ENCODE assay signal across 10 cellular contexts in the genomic region with DNA sequence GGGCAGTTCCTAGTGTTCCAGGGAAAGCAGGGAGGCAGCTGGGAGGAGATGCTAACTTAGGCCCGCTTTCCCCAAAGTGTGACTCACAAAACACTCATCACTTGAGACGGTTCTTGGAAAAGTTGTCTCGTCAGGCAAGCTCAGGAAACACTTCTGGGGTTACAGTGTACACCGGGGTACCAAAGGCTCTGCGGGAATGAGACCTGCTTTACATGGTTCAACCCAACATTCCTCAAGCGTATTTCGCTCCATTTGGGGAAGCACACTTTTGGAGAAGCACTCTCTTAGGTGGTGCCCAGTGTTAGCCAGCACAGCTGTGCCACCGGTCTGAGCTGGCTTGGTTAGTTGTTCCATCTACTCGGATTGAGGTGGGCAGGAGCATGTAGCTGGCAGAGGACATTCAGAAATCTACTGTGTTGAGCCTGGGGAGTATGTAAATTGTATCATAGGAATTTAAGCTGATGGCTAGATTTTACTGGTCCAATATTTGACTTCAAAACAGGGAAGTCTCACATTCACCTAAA. TPM values are rescaled to one million over a fixed set of nuclear protein-coding genes. Genes with fewer than 3 reads are reported as not detected.
DNase-seq lines count a peak whose midpoint lies in the region; ATAC-seq and TF ChIP-seq lines count a peak whose summit lies in the region.
"Had no signal": no experiment of that assay in that cellular context is flagged by ENCODE, and none has a peak within 500 bp of the region (broad histone marks: within the 10 kb centered on the region; RNA-seq: fewer than 3 reads in every experiment).

No MANE protein-coding gene starts in this region.

- no peak overlapping the region for H4K91ac ChIP-seq in mesenchymal stem cell (ENCODE audit: low read length)

- H3K4ac ChIP-seq in mesenchymal stem cell (ENCODE audit: low read depth in 1 of 2, low read length in 2 of 2), result peak overlapping the region in 1 of 2 experiments; percentile 47

- H3K9ac ChIP-seq in colonic mucosa (ENCODE audit: low read depth in 2 of 2, low read length in 2 of 2), result no peak overlapping the region
- H3K9ac ChIP-seq in mesenchymal stem cell (ENCODE audit: low read length), result peak overlapping the region; percentile 61

- no peak overlapping the region for H3K4me2 ChIP-seq in mesenchymal stem cell (ENCODE audit: low read length, poor library complexity, severe bottlenecking)

- no peak overlapping the region for H3K14ac ChIP-seq in mesenchymal stem cell (ENCODE audit: low read length in 2 of 2)

- no peak overlapping the region for H3K4me3 ChIP-seq in colonic mucosa
- peak overlapping the region in 1 of 2 experiments; percentile 5 for H3K4me3 ChIP-seq in mesenchymal stem cell (ENCODE audit: insufficient read depth in 1 of 2, low read depth in 1 of 2, low read length in 2 of 2)

- no peak overlapping the region for H2BK15ac ChIP-seq in mesenchymal stem cell (ENCODE audit: low read depth, poor library complexity, severe bottlenecking)

- no peak overlapping the region for H4K8ac ChIP-seq in mesenchymal stem cell (ENCODE audit: low read length)

- ATAC-seq in Right ventricle myocardium inferior (peak; percentile 26), GM21717 (IDR thresholded peaks at IDR 0.05; ENCODE audit: unreplicated experiment) (no peak), HG03460 (IDR thresholded peaks at IDR 0.05; ENCODE audit: unreplicated experiment) (no peak), GM19397 (IDR thresholded peaks at IDR 0.05; ENCODE audit: unreplicated experiment) (no peak)

- H2AK5ac ChIP-seq in mesenchymal stem cell (ENCODE audit: low read length, severe bottlenecking), result no peak overlapping the region

- peak overlapping the region in 1 of 2 experiments; percentile 37 for H2BK12ac ChIP-seq in mesenchymal stem cell (ENCODE audit: low read length in 2 of 2)

- 43% methylated on average over 9 of the region's 9 CpGs for WGBS in mesenchymal stem cell

- intact Hi-C loops in Right ventricle myocardium inferior (cut with DNase I), result no loop called here
- intact Hi-C loops in cardiac septum (cut with DNase I), result no loop called here
- intact Hi-C loops in colonic mucosa (cut with DNase I), result no loop called here

- DNase-seq in Right ventricle myocardium inferior (ENCODE audit: missing footprints), result no peak
- no peak for DNase-seq in cardiac septum (ENCODE audit: low spot score)
- no peak for DNase-seq in colonic mucosa
- DNase-seq in mesenchymal stem cell, result peak; percentile 88
- no peak for DNase-seq in NCI-H1694 treated with DMSO at 0.1 percent for 48 hours (lab: John Stamatoyannopoulos, UW)
- DNase-seq: C1 segment of cervical spinal cord; stimulated activated naive CD4-positive, alpha-beta T cell had no signal

- H2BK120ac ChIP-seq in mesenchymal stem cell (ENCODE audit: low read depth, low read length), result no peak overlapping the region

- no peak overlapping the region for H2BK5ac ChIP-seq in mesenchymal stem cell (ENCODE audit: low read depth, low read length, poor library complexity, severe bottlenecking)

- H3K4me1 ChIP-seq in colonic mucosa (peaks cover 26% of the 10 kb centered on the region), mesenchymal stem cell (ENCODE audit: control insufficient read depth, insufficient read depth, low read depth, low read length) (peaks cover 38% of the 10 kb centered on the region)

- H3K36me3 ChIP-seq in colonic mucosa, result no peaks in the 10 kb centered on the region
- peaks cover 29 to 58% of the 10 kb centered on the region in 2 experiments for H3K36me3 ChIP-seq in mesenchymal stem cell (ENCODE audit: control insufficient read depth in 1 of 2, insufficient read depth in 2 of 2, low read depth in 1 of 2, low read length in 2 of 2)

- peak overlapping the region; percentile 64 for H3K27ac ChIP-seq in colonic mucosa
- H3K27ac ChIP-seq in mesenchymal stem cell (ENCODE audit: low read length, poor library complexity, severe bottlenecking), result no peak overlapping the region

- H3K18ac ChIP-seq in mesenchymal stem cell (ENCODE audit: low read depth in 1 of 2, low read length in 2 of 2), result peak overlapping the region in 1 of 2 experiments; percentile 54

- no peak overlapping the region for H3K23ac ChIP-seq in mesenchymal stem cell (ENCODE audit: low read length in 2 of 2)

- no peaks in the 10 kb centered on the region for H3K9me3 ChIP-seq in colonic mucosa
- H3K9me3 ChIP-seq in mesenchymal stem cell (ENCODE audit: control insufficient read depth, low read length), result no peaks in the 10 kb centered on the region

- H2AFZ ChIP-seq in mesenchymal stem cell (ENCODE audit: low read depth, low read length), result no peak overlapping the region

- TF ChIP-seq CTCF in colonic mucosa (IDR thresholded peaks at IDR 0.05), result no peak

- no peaks in the 10 kb centered on the region for H3K27me3 ChIP-seq in colonic mucosa
- H3K27me3 ChIP-seq in mesenchymal stem cell (ENCODE audit: control insufficient read depth in 1 of 2, insufficient read depth in 1 of 2, low read length in 2 of 2), result no peaks in the 10 kb centered on the region

- H3K79me1 ChIP-seq in mesenchymal stem cell (replicated peaks; ENCODE audit: low read length, poor library complexity, severe bottlenecking), result peaks cover 38% of the 10 kb centered on the region

RNA-seq across cellular contexts. Expression of gene B4GALT1, which starts 34.8 kb away (rescaled TPM):
- 43.6 TPM for total RNA-seq in Right ventricle myocardium inferior
- 35.7 TPM for total RNA-seq in cardiac septum
- total RNA-seq in colonic mucosa, result 10 to 100 TPM; 76.9 to 78.7 TPM
- 58.5 TPM for polyA plus RNA-seq in mesenchymal stem cell (2013, experiment 1 of 2)
- 58.1 TPM for polyA plus RNA-seq in mesenchymal stem cell (2013, experiment 2 of 2)

RNA-seq across cellular contexts. Expression of gene SMU1, which starts 55.8 kb away (rescaled TPM):
- total RNA-seq in Right ventricle myocardium inferior (15.2 TPM), cardiac septum (16.4 TPM), colonic mucosa (10 to 100 TPM; 17.4 to 18.7 TPM)
- polyA plus RNA-seq in mesenchymal stem cell (2013, experiment 1 of 2), result 10.1 TPM
- polyA plus RNA-seq in mesenchymal stem cell (2013, experiment 2 of 2), result 10.5 TPM
